In genomic region chr1:27122652-27123051, GRCh38 we compare ENCODE assay signal across 9 cellular contexts. TPM values are rescaled to one million over a fixed set of nuclear protein-coding genes. Genes with fewer than 3 reads are reported as not detected.
DNase-seq lines count a peak whose midpoint lies in the region; ATAC-seq and TF ChIP-seq lines count a peak whose summit lies in the region.
"Had no signal": no experiment of that assay in that cellular context is flagged by ENCODE, and none has a peak within 500 bp of the region (broad histone marks: within the 10 kb centered on the region; RNA-seq: fewer than 3 reads in every experiment).

No MANE protein-coding gene starts in this region.

- no peak for TF ChIP-seq CTCF in GM23338 (conservative IDR thresholded peaks at IDR 0.05; ENCODE audit: low read depth in 2 of 2)
- TF ChIP-seq CTCF in RWPE2 (IDR thresholded peaks at IDR 0.05; ENCODE audit: poor library complexity, severe bottlenecking), result no peak
- no peak for TF ChIP-seq CTCF in fibroblast of lung (conservative IDR thresholded peaks at IDR 0.05 in 1 of 2, IDR thresholded peaks at IDR 0.05 in 1 of 2; ENCODE audit: low read depth in 1 of 2, low read length in 2 of 2)
- no peak for TF ChIP-seq CTCF in neutrophil (IDR thresholded peaks at IDR 0.05)

- H3K36me3 Mint-ChIP-seq in GM23338 (ENCODE audit: low read depth), result no peaks in the 10 kb centered on the region
- peaks cover 4% of the 10 kb centered on the region for H3K36me3 Mint-ChIP-seq in activated CD4-positive, alpha-beta T cell treated with anti-CD3 and anti-CD28 coated beads, Interleukin-2, amount 10 ng/mL, durations not matched to agents 24 days and 14 days (ENCODE audit: low read depth)

- DNase-seq in GM23338 (ENCODE audit: low spot score) (peak; percentile 34), RWPE2 (ENCODE audit: low spot score) (no peak), fibroblast of lung (ENCODE audit: low read depth in 2 of 2) (peak; percentile 68 to 69), NCI-H1694 treated with DMSO at 0.1 percent for 48 hours (lab: John Stamatoyannopoulos, UW) (no peak), sciatic nerve (ENCODE audit: low spot score) (no peak)
- DNase-seq in activated CD4-positive, alpha-beta T cell treated with anti-CD3 and anti-CD28 coated beads, Interleukin-2, amount 10 ng/mL, durations not matched to agents 24 days and 14 days, result no peak
- DNase-seq in stimulated activated naive CD4-positive, alpha-beta T cell (lab: John Stamatoyannopoulos, UW), result no peak

- peak overlapping the region; percentile 80; the same call in 1 of the 2 replicates for H3K27ac Mint-ChIP-seq in GM23338
- no peak overlapping the region for H3K27ac Mint-ChIP-seq in activated CD4-positive, alpha-beta T cell treated with anti-CD3 and anti-CD28 coated beads, Interleukin-2, amount 10 ng/mL, durations not matched to agents 24 days and 14 days
- H3K27ac Mint-ChIP-seq: stimulated activated naive CD8-positive, alpha-beta T cell treated with anti-CD3 and anti-CD28 coated beads, Interleukin-15, Interleukin-2, amounts not matched to agents 100 ng/mL and 50 ng/mL, for 24 hours had no signal

- H3K79me2 ChIP-seq in GM23338 (replicated peaks; ENCODE audit: insufficient read depth), result no peaks in the 10 kb centered on the region; the same call in 1 of the 2 replicates
- H3K79me2 ChIP-seq in fibroblast of lung (ENCODE audit: control insufficient read depth, insufficient read depth, low read length), result peaks cover 2% of the 10 kb centered on the region

- H3K9me3 Mint-ChIP-seq in GM23338, result no peaks in the 10 kb centered on the region; the same call in 2 of the 3 replicates
- H3K9me3 Mint-ChIP-seq in activated CD4-positive, alpha-beta T cell treated with anti-CD3 and anti-CD28 coated beads, Interleukin-2, amount 10 ng/mL, durations not matched to agents 24 days and 14 days, result no peaks in the 10 kb centered on the region
- H3K9me3 Mint-ChIP-seq: stimulated activated naive CD8-positive, alpha-beta T cell treated with anti-CD3 and anti-CD28 coated beads, Interleukin-15, Interleukin-2, amounts not matched to agents 100 ng/mL and 50 ng/mL, for 24 hours had no signal

- ATAC-seq in GM23338 (peak; percentile 44), RWPE2 (ENCODE audit: low read depth) (peak; percentile 76), sciatic nerve (no peak)

- no peak overlapping the region for H3K9ac ChIP-seq in fibroblast of lung (ENCODE audit: insufficient read depth, low read length)

- H3K4me1 Mint-ChIP-seq in GM23338, result peaks cover 30% of the 10 kb centered on the region
- peaks cover 8% of the 10 kb centered on the region for H3K4me1 Mint-ChIP-seq in activated CD4-positive, alpha-beta T cell treated with anti-CD3 and anti-CD28 coated beads, Interleukin-2, amount 10 ng/mL, durations not matched to agents 24 days and 14 days

- no peak overlapping the region for H3K4me2 ChIP-seq in GM23338
- no peak overlapping the region for H3K4me2 ChIP-seq in fibroblast of lung (ENCODE audit: extremely low read depth, insufficient read depth, low read length)

- H3K4me3 ChIP-seq in GM23338 (no peak overlapping the region), RWPE2 (ENCODE audit: severe bottlenecking) (no peak overlapping the region), fibroblast of lung (replicated peaks in 1 of 4; ENCODE audit: control extremely low read depth in 1 of 4, insufficient read depth in 1 of 4, low read depth in 3 of 4, low read length in 4 of 4) (no peak overlapping the region), neutrophil (ENCODE audit: low read depth in 1 of 2, low read length in 1 of 2) (no peak overlapping the region)

- H3K4me1 ChIP-seq in GM23338 (ENCODE audit: insufficient read depth) (0 out of 2 replicates have a peak, but pooled peaks cover 7% of the 10 kb centered on the region), RWPE2 (ENCODE audit: insufficient read depth, poor library complexity, severe bottlenecking) (peaks cover 17% of the 10 kb centered on the region), fibroblast of lung (ENCODE audit: control insufficient read depth, extremely low read depth, insufficient read depth, low read length) (peaks cover 26% of the 10 kb centered on the region), neutrophil (ENCODE audit: control insufficient read depth in 1 of 2, insufficient read depth in 1 of 2, low read depth in 1 of 2, low read length in 1 of 2) (peaks cover 61 to 85% of the 10 kb centered on the region in 2 experiments)

- H3K4me3 Mint-ChIP-seq in GM23338, result no peak overlapping the region
- H3K4me3 Mint-ChIP-seq in activated CD4-positive, alpha-beta T cell treated with anti-CD3 and anti-CD28 coated beads, Interleukin-2, amount 10 ng/mL, durations not matched to agents 24 days and 14 days, result no peak overlapping the region
- H3K4me3 Mint-ChIP-seq: stimulated activated naive CD8-positive, alpha-beta T cell treated with anti-CD3 and anti-CD28 coated beads, Interleukin-15, Interleukin-2, amounts not matched to agents 100 ng/mL and 50 ng/mL, for 24 hours had no signal

- H3K27ac ChIP-seq in GM23338 (ENCODE audit: low read depth) (no peak overlapping the region), RWPE2 (ENCODE audit: poor library complexity, severe bottlenecking) (peak overlapping the region; percentile 19), fibroblast of lung (ENCODE audit: insufficient read depth, low read length) (no peak overlapping the region), neutrophil (peak overlapping the region; percentile 91)

- H2AFZ ChIP-seq in GM23338 (no peak overlapping the region), fibroblast of lung (ENCODE audit: low read length) (no peak overlapping the region)

- intact Hi-C loops in activated CD4-positive, alpha-beta T cell treated with anti-CD3 and anti-CD28 coated beads, Interleukin-2, amount 10 ng/mL, durations not matched to agents 24 days and 14 days (cut with micrococcal nuclease), result no loop called here
- intact Hi-C loops in sciatic nerve (cut with DNase I), result no loop called here

- H4K20me1 ChIP-seq in GM23338 (replicated peaks; ENCODE audit: insufficient read depth), result 0 out of 2 replicates have a peak, but pooled peaks cover 3% of the 10 kb centered on the region
- no peaks in the 10 kb centered on the region for H4K20me1 ChIP-seq in fibroblast of lung (ENCODE audit: control insufficient read depth, extremely low read depth, insufficient read depth, low read length)

- peaks cover 13% of the 10 kb centered on the region for H3K27me3 Mint-ChIP-seq in GM23338 (ENCODE audit: insufficient read depth, low read depth, poor library complexity)
- no peaks in the 10 kb centered on the region for H3K27me3 Mint-ChIP-seq in activated CD4-positive, alpha-beta T cell treated with anti-CD3 and anti-CD28 coated beads, Interleukin-2, amount 10 ng/mL, durations not matched to agents 24 days and 14 days
- H3K27me3 Mint-ChIP-seq: stimulated activated naive CD8-positive, alpha-beta T cell treated with anti-CD3 and anti-CD28 coated beads, Interleukin-15, Interleukin-2, amounts not matched to agents 100 ng/mL and 50 ng/mL, for 24 hours had no signal

- no peaks in the 10 kb centered on the region for H3K9me3 ChIP-seq in RWPE2 (ENCODE audit: severe bottlenecking)
- no peaks in the 10 kb centered on the region for H3K9me3 ChIP-seq in fibroblast of lung (ENCODE audit: control insufficient read depth, insufficient read depth, low read depth, low read length)
- no peaks in the 10 kb centered on the region for H3K9me3 ChIP-seq in neutrophil

- H3K36me3 ChIP-seq in GM23338 (ENCODE audit: insufficient read depth), result no peaks in the 10 kb centered on the region
- peaks cover 11% of the 10 kb centered on the region for H3K36me3 ChIP-seq in RWPE2 (ENCODE audit: low read depth)
- no peaks in the 10 kb centered on the region for H3K36me3 ChIP-seq in fibroblast of lung (ENCODE audit: control insufficient read depth, insufficient read depth, low read length)
- H3K36me3 ChIP-seq in neutrophil, result peaks cover 14% of the 10 kb centered on the region

- H3K27me3 ChIP-seq in GM23338 (ENCODE audit: insufficient read depth) (no peaks in the 10 kb centered on the region), RWPE2 (ENCODE audit: insufficient read depth, poor library complexity, severe bottlenecking) (no peaks in the 10 kb centered on the region), fibroblast of lung (ENCODE audit: control insufficient read depth, insufficient read depth, low read length) (no peaks in the 10 kb centered on the region), neutrophil (no peaks in the 10 kb centered on the region)

- 0 out of 2 replicates have a peak, but pooled peaks cover 5% of the 10 kb centered on the region for H3F3A ChIP-seq in GM23338 (replicated peaks; ENCODE audit: low read depth)

- no peaks in the 10 kb centered on the region for H3K9me2 ChIP-seq in GM23338 (ENCODE audit: insufficient read depth)

TF ChIP-seq in GM23338, 12 proteins besides CTCF, POLR2A, EP300 and RAD21 (continues in another document):
- TF ChIP-seq STAT1 (IDR thresholded peaks at IDR 0.05; ENCODE audit: unreplicated experiment), result no peak
- TF ChIP-seq NANOG (IDR thresholded peaks at IDR 0.05; ENCODE audit: borderline replicate concordance), result no peak
- TF ChIP-seq ETS1 (IDR thresholded peaks at IDR 0.05), result no peak
- no peak for TF ChIP-seq EZH2phosphoT487 (IDR thresholded peaks at IDR 0.05; ENCODE audit: unreplicated experiment)
- TF ChIP-seq EZH2 (IDR thresholded peaks at IDR 0.05; ENCODE audit: low read depth, unreplicated experiment), result no peak
- no peak for TF ChIP-seq CREB1 (CRISPR knock-in tag; IDR thresholded peaks at IDR 0.05; ENCODE audit: low read depth)

RNA-seq across cellular contexts. Expression of gene SLC9A1, which starts 32.3 kb away (rescaled TPM):
- total RNA-seq in GM23338 (2014; rRNA removed; shearing (Covaris generic)), result 22.3 and 23.3 TPM in 2 replicates
- 10.4 and 10.5 TPM in 2 replicates for polyA plus RNA-seq in GM23338 (2016; fragmentation: Nextera tagmentation; extraction: Ambion mirVana)
- total RNA-seq in fibroblast of lung, result 3.9 and 10.4 TPM in 2 replicates
- 4.9 and 9.5 TPM in 2 replicates for polyA plus RNA-seq in fibroblast of lung
- 24.1 and 26.7 TPM in 2 replicates for polyA plus RNA-seq in fibroblast of lung (2012)
- polyA minus RNA-seq in fibroblast of lung (ENCODE audit: low replicate concordance), result 102 and 135 TPM in 2 replicates
- total RNA-seq in activated CD4-positive, alpha-beta T cell treated with anti-CD3 and anti-CD28 coated beads, Interleukin-2, amount 10 ng/mL, durations not matched to agents 24 days and 14 days, result 25.5 and 27.1 TPM in 2 replicates
- 17.3 TPM for total RNA-seq in sciatic nerve

Comparison
In these comparisons a context has a peak if more than half of its experiments do, and no peak if none do; other contexts are left out.
1. DNase-seq: peak in GM23338 (single experiment) and fibroblast of lung (2 of 2); none in RWPE2 (single experiment), NCI-H1694 treated with DMSO at 0.1 percent for 48 hours (single experiment), activated CD4-positive, alpha-beta T cell treated with anti-CD3 and anti-CD28 coated beads, Interleukin-2, amount 10 ng/mL, durations not matched to agents 24 days and 14 days (single experiment), stimulated activated naive CD4-positive, alpha-beta T cell (0 of 6) and sciatic nerve (single experiment).
2. H3K27ac ChIP-seq: peak in RWPE2 (single experiment) and neutrophil (single experiment); none in GM23338 (single experiment) and fibroblast of lung (single experiment).